Comparison of ENCODE assay signal across 7 cellular contexts in the genomic region with DNA sequence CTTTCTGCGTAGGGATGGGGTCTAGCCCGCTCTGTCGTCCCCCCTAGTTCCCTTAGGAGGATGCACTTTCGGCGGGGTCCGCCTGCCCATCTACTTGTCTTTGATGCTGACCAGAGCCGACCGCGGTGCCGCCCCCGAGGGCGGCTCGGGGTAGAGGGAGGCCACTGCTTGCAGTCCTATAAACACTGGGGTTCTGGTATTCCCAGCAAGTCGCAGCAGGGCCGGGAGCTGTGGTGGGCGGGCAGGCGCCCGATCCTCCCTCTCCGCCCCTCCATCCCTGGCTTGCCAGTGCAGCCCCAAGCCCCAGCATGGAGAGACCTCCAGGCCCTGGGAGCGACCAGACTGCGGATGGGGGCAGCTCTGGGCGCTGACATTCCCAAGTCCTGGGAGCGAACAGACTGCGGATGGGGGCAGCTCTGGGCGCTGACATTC. TPM values are rescaled to one million over a fixed set of nuclear protein-coding genes. Genes with fewer than 3 reads are reported as not detected.
DNase-seq lines count a peak whose midpoint lies in the region; ATAC-seq and TF ChIP-seq lines count a peak whose summit lies in the region.

No MANE protein-coding gene starts in this region.

- H3K27me3 ChIP-seq in H9 (ENCODE audit: insufficient read depth, low read length) (no peaks in the 10 kb centered on the region; the same call in 1 of the 2 replicates), SK-N-SH (ENCODE audit: insufficient read depth) (no peaks in the 10 kb centered on the region)

- peaks cover 4% of the 10 kb centered on the region for H3K27me3 Mint-ChIP-seq in H9 (ENCODE audit: low read depth)

- H3K9ac ChIP-seq in H9 (ENCODE audit: extremely low read depth, insufficient read length, low read length), result peak overlapping the region; percentile 74
- peak overlapping the region; percentile 79 for H3K9ac ChIP-seq in SK-N-SH

- H3K18ac ChIP-seq in H9 (ENCODE audit: insufficient read length, low read depth, low read length), result peak overlapping the region; percentile 46

- H2BK120ac ChIP-seq in H9 (ENCODE audit: low read depth, low read length, poor library complexity, severe bottlenecking), result no peak overlapping the region

- H2BK5ac ChIP-seq in H9 (ENCODE audit: insufficient read length, low read length), result no peak overlapping the region

- H4K5ac ChIP-seq in H9 (ENCODE audit: insufficient read length, low read depth, low read length), result no peak overlapping the region

- H3K4me2 ChIP-seq in H9 (ENCODE audit: insufficient read depth, insufficient read length, low read length) (peak overlapping the region; percentile 45), SK-N-SH (peak overlapping the region; percentile 100)

- no peak overlapping the region for H2BK12ac ChIP-seq in H9 (ENCODE audit: insufficient read length, low read depth, low read length)

- TF ChIP-seq CTCF in H9 (conservative IDR thresholded peaks at IDR 0.05) (no peak), SK-N-SH (IDR thresholded peaks at IDR 0.05) (no peak), fibroblast of villous mesenchyme (IDR thresholded peaks at IDR 0.05; ENCODE audit: insufficient read depth, low read depth, low read length) (no peak)

- no peak overlapping the region for H2BK15ac ChIP-seq in H9 (ENCODE audit: low read depth, low read length)

- H2AFZ ChIP-seq in H9 (ENCODE audit: low read length), result no peak overlapping the region
- H2AFZ ChIP-seq in SK-N-SH (ENCODE audit: low read depth), result peak overlapping the region; percentile 89

- H3K14ac ChIP-seq in H9 (ENCODE audit: insufficient read depth, low read length), result peak overlapping the region; percentile 70

- no peak overlapping the region for H4K8ac ChIP-seq in H9 (replicated peaks; ENCODE audit: insufficient read length, low read depth, low read length)

- no peak overlapping the region for H2AK5ac ChIP-seq in H9 (ENCODE audit: insufficient read length, low read length)

- no peak overlapping the region for H2BK20ac ChIP-seq in H9 (ENCODE audit: low read depth, low read length, poor library complexity, severe bottlenecking)

- H3K4me1 ChIP-seq in H9 (ENCODE audit: insufficient read depth, low read length) (peaks cover 6% of the 10 kb centered on the region; the same call in 1 of the 2 replicates), SK-N-SH (ENCODE audit: control insufficient read depth in 1 of 2, insufficient read depth in 2 of 2, low read depth in 1 of 2, low read length in 1 of 2) (peaks cover 3 to 49% of the 10 kb centered on the region in 2 experiments; a peak in 2 of 4 replicates)

- peak overlapping the region; percentile 79 to 90 for H3K4me3 Mint-ChIP-seq in H9

- TF ChIP-seq RAD21 in SK-N-SH (IDR thresholded peaks at IDR 0.05; ENCODE audit: low read length), result no peak

- WGBS in H9 (ENCODE audit: extremely low coverage, insufficient read length, low lambda C conversion rate), result no CpG with 5 or more reads among the region's 25 CpGs
- WGBS in SK-N-SH (ENCODE audit: low lambda C conversion rate), result under 1% methylated on average over 14 of the region's 25 CpGs

- H3K4me3 ChIP-seq in SK-N-SH (ENCODE audit: low read depth in 2 of 2, low read length in 1 of 2) (peak overlapping the region; percentile 86 to 96), fibroblast of villous mesenchyme (ENCODE audit: low read depth, low read length) (peak overlapping the region; percentile 79)

- H3K9me3 Mint-ChIP-seq in H9, result no peaks in the 10 kb centered on the region

- no peaks in the 10 kb centered on the region for H4K20me1 ChIP-seq in H9 (ENCODE audit: control insufficient read depth, insufficient read depth, insufficient read length)
- 0 out of 2 replicates have a peak, but pooled peaks cover 4% of the 10 kb centered on the region for H4K20me1 ChIP-seq in SK-N-SH (ENCODE audit: insufficient read depth)

- peaks cover 13% of the 10 kb centered on the region for H3K23me2 ChIP-seq in H9 (ENCODE audit: insufficient read length, low read depth, low read length, poor library complexity, severe bottlenecking)

- H3K27ac Mint-ChIP-seq in H9, result no peak overlapping the region

- CTCF ChIA-PET in SK-N-SH (lab: Yijun Ruan, JAX), result interaction anchor here (0.8 to 9.0 kb wide), 7 partner anchors 10 to 56 kb away, joined by 3 to 74 read pairs (median 5); no protein-coding TSS in a partner anchor

- intact Hi-C loops in sciatic nerve (cut with DNase I), result no loop called here

- peaks cover 13% of the 10 kb centered on the region for H3K79me1 ChIP-seq in H9 (ENCODE audit: insufficient read depth, low read depth, low read length, poor library complexity, severe bottlenecking)

- ATAC-seq in sciatic nerve (peak; percentile 17), GM21381 (IDR thresholded peaks at IDR 0.05; ENCODE audit: unreplicated experiment) (no peak)

- H3K4me1 Mint-ChIP-seq in H9, result peaks cover 22 to 23% of the 10 kb centered on the region in 2 experiments

- H3K9me2 ChIP-seq in SK-N-SH, result no peaks in the 10 kb centered on the region

- no peak for TF ChIP-seq EP300 in SK-N-SH (IDR thresholded peaks at IDR 0.05; ENCODE audit: borderline replicate concordance in 1 of 2, low read depth in 1 of 2, low read length in 1 of 2)

- DNase-seq in H9, result no peak
- peak; percentile 85 for DNase-seq in SK-N-SH
- DNase-seq in fibroblast of villous mesenchyme (ENCODE audit: low read depth), result peak; percentile 51
- DNase-seq in sciatic nerve (ENCODE audit: low spot score), result no peak
- no peak for DNase-seq in NCI-H446 (lab: John Stamatoyannopoulos, UW)
- no peak for DNase-seq in activated CD4-positive, alpha-beta T cell treated with anti-CD3 and anti-CD28 coated beads, Interleukin-2, amount 50 U/mL, for 1 hour

- H3F3A ChIP-seq in SK-N-SH (replicated peaks; ENCODE audit: insufficient read depth), result peaks cover 5% of the 10 kb centered on the region

- H3K36me3 Mint-ChIP-seq in H9 (ENCODE audit: insufficient read depth in 1 of 3, low read depth in 3 of 3), result peaks cover 4 to 9% (median 5%) of the 10 kb centered on the region in 3 experiments; a peak in 4 of 7 replicates

- no peaks in the 10 kb centered on the region for H3K9me3 ChIP-seq in H9 (ENCODE audit: control insufficient read depth, low read depth, low read length)
- no peaks in the 10 kb centered on the region for H3K9me3 ChIP-seq in SK-N-SH

- H3K79me2 ChIP-seq in H9 (ENCODE audit: insufficient read depth, low read length) (peaks cover 3% of the 10 kb centered on the region; the same call in 1 of the 2 replicates), SK-N-SH (ENCODE audit: insufficient read depth) (peaks cover 38% of the 10 kb centered on the region)

- POLR2A ChIA-PET in SK-N-SH (lab: Yijun Ruan, JAX), result interaction anchor here (0.6 to 4.2 kb wide), 7 partner anchors 10 to 36 kb away, joined by 3 to 35 read pairs (median 3); no protein-coding TSS in a partner anchor

- H3T11ph ChIP-seq in H9 (ENCODE audit: low read length), result no peak overlapping the region

- H4K91ac ChIP-seq in H9 (ENCODE audit: insufficient read length, low read depth, low read length), result no peak overlapping the region

- H3K56ac ChIP-seq in H9 (ENCODE audit: insufficient read length, low read depth, low read length), result no peak overlapping the region

- peaks cover 0 to 10% of the 10 kb centered on the region in 2 experiments for H3K36me3 ChIP-seq in SK-N-SH (replicated peaks in 1 of 2; ENCODE audit: control insufficient read depth in 1 of 2, insufficient read depth in 2 of 2, low read length in 1 of 2)

- no peak overlapping the region for H3K27ac ChIP-seq in H9 (ENCODE audit: insufficient read length, low read depth, low read length)
- H3K27ac ChIP-seq in SK-N-SH (ENCODE audit: low read depth in 2 of 2, low read length in 1 of 2), result peak overlapping the region in 1 of 2 experiments; percentile 80; a peak in 2 of 4 replicates

- no peak overlapping the region for H3K23ac ChIP-seq in H9 (ENCODE audit: insufficient read length, low read depth, low read length)

- no peak overlapping the region for H3K4ac ChIP-seq in H9 (ENCODE audit: low read depth, low read length)

TF ChIP-seq in SK-N-SH, 30 proteins besides CTCF, POLR2A, EP300 and RAD21:
- TF ChIP-seq GABPA (IDR thresholded peaks at IDR 0.05; ENCODE audit: low read depth), result no peak
- TF ChIP-seq MEF2A (IDR thresholded peaks at IDR 0.05; ENCODE audit: borderline replicate concordance, low read depth), result no peak
- no peak for TF ChIP-seq NFIC (IDR thresholded peaks at IDR 0.05; ENCODE audit: borderline replicate concordance)
- TF ChIP-seq, protein P1, sequence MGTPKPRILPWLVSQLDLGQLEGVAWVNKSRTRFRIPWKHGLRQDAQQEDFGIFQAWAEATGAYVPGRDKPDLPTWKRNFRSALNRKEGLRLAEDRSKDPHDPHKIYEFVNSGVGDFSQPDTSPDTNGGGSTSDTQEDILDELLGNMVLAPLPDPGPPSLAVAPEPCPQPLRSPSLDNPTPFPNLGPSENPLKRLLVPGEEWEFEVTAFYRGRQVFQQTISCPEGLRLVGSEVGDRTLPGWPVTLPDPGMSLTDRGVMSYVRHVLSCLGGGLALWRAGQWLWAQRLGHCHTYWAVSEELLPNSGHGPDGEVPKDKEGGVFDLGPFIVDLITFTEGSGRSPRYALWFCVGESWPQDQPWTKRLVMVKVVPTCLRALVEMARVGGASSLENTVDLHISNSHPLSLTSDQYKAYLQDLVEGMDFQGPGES (IDR thresholded peaks at IDR 0.05; ENCODE audit: low read depth, low read length), result no peak
- TF ChIP-seq SIN3A (IDR thresholded peaks at IDR 0.05; ENCODE audit: borderline replicate concordance, low read depth, low read length), result peak; percentile 22; the same call in 1 of the 2 replicates
- TF ChIP-seq YY1 (IDR thresholded peaks at IDR 0.05; ENCODE audit: low read depth), result no peak
- no peak for TF ChIP-seq TCF12 (IDR thresholded peaks at IDR 0.05)

RNA-seq across cellular contexts. Expression of a gene that starts 0.8 kb away (rescaled TPM):
- 32.5 and 33.2 TPM in 2 replicates for total RNA-seq in H9 (2021)
- 15.2 and 38.9 TPM in 2 replicates for polyA plus RNA-seq in SK-N-SH (2012; rRNA removed)
- 16.4 and 18.3 TPM in 2 replicates for polyA plus RNA-seq in SK-N-SH (2012; cell fraction: cytosol; rRNA removed)
- 48.9 and 49.5 TPM in 2 replicates for polyA plus RNA-seq in SK-N-SH (2012; cell fraction: nucleus; rRNA removed)
- 16.4 and 21.6 TPM in 2 replicates for total RNA-seq in fibroblast of villous mesenchyme
- 55.9 TPM for total RNA-seq in sciatic nerve

RNA-seq across cellular contexts. Expression of a gene that starts 31.8 kb away (rescaled TPM):
- total RNA-seq in H9 (2021) (23.0 and 27.8 TPM in 2 replicates), fibroblast of villous mesenchyme (19.0 and 31.2 TPM in 2 replicates), sciatic nerve (43.3 TPM)
- polyA plus RNA-seq in SK-N-SH (2012; rRNA removed), result 74.7 and 87.9 TPM in 2 replicates
- polyA plus RNA-seq in SK-N-SH (2012; cell fraction: cytosol; rRNA removed), result 52.7 and 60.3 TPM in 2 replicates
- 63.1 and 96.6 TPM in 2 replicates for polyA plus RNA-seq in SK-N-SH (2012; cell fraction: nucleus; rRNA removed)

RNA-seq across cellular contexts. Expression of a gene that starts 32.0 kb away (rescaled TPM):
- total RNA-seq in H9 (2021), result 6.7 and 9.7 TPM in 2 replicates
- polyA plus RNA-seq in SK-N-SH (2012; rRNA removed), result 2.2 and 2.4 TPM in 2 replicates
- polyA plus RNA-seq in SK-N-SH (2012; cell fraction: cytosol; rRNA removed), result 0.93 and 2.1 TPM in 2 replicates
- polyA plus RNA-seq in SK-N-SH (2012; cell fraction: nucleus; rRNA removed), result 4.0 and 5.3 TPM in 2 replicates
- 5.2 and 5.6 TPM in 2 replicates for total RNA-seq in fibroblast of villous mesenchyme
- 5.4 TPM for total RNA-seq in sciatic nerve

RNA-seq across cellular contexts. Expression of a gene that starts 47.4 kb away (rescaled TPM):
- not detected in 2 replicates for total RNA-seq in H9 (2021)
- polyA plus RNA-seq in SK-N-SH (2012; rRNA removed), result 0.03 and 0.06 TPM in 2 replicates
- polyA plus RNA-seq in SK-N-SH (2012; cell fraction: cytosol; rRNA removed), result 0.01 TPM in 1 of 2 replicates, not detected in the other
- 0.38 and 1.1 TPM in 2 replicates for polyA plus RNA-seq in SK-N-SH (2012; cell fraction: nucleus; rRNA removed)
- total RNA-seq in fibroblast of villous mesenchyme, result under 0.01 and 0.32 TPM in 2 replicates
- total RNA-seq in sciatic nerve, result 0.71 TPM

Comparison
In these comparisons a context has a peak if more than half of its experiments do, and no peak if none do; other contexts are left out.
1. DNase-seq: peak in SK-N-SH (single experiment) and fibroblast of villous mesenchyme (single experiment); none in H9 (single experiment), sciatic nerve (single experiment), NCI-H446 (0 of 2) and activated CD4-positive, alpha-beta T cell treated with anti-CD3 and anti-CD28 coated beads, Interleukin-2, amount 50 U/mL, for 1 hour (single experiment).